In genomic region chr12:104682790-104683279, GRCh38 we compare ENCODE assay signal across 8 cellular contexts.
DNase-seq lines count a peak whose midpoint lies in the region; ATAC-seq lines count a peak whose summit lies in the region.

No MANE protein-coding gene starts in this region.

- H3K36me3 Mint-ChIP-seq in activated CD4-positive, alpha-beta memory T cell treated with anti-CD3 and anti-CD28 coated beads, Interleukin-2, amount 10 ng/mL, durations not matched to agents 7 days and 5 days (ENCODE audit: low read depth) = peaks cover 45% of the 10 kb centered on the region

- H3K27ac Mint-ChIP-seq in activated CD4-positive, alpha-beta memory T cell treated with anti-CD3 and anti-CD28 coated beads, Interleukin-2, amount 10 ng/mL, durations not matched to agents 7 days and 5 days = peak overlapping the region; percentile 85

- H3K9me3 ChIP-seq in muscle layer of duodenum (ENCODE audit: control insufficient read depth in 1 of 2, low read length in 2 of 2) = no peaks in the 10 kb centered on the region

- no peaks in the 10 kb centered on the region for H3K27me3 ChIP-seq in muscle layer of duodenum (ENCODE audit: low read depth, low read length)

- POLR2A ChIA-PET in activated CD4-positive, alpha-beta memory T cell treated with anti-CD3 and anti-CD28 coated beads, Interleukin-2, amount 10 ng/mL, durations not matched to agents 7 days and 5 days (lab: Charles Lee) = interaction anchor here (1.2 to 1.8 kb wide), 5 partner anchors 9 to 216 kb away, joined by 3 to 4 read pairs (median 3); no protein-coding TSS in a partner anchor

- CTCF ChIA-PET in activated CD4-positive, alpha-beta memory T cell treated with anti-CD3 and anti-CD28 coated beads, Interleukin-2, amount 10 ng/mL, durations not matched to agents 7 days and 5 days (lab: Charles Lee) = no interaction called here

- peaks cover 90% of the 10 kb centered on the region for H3K4me1 Mint-ChIP-seq in activated CD4-positive, alpha-beta memory T cell treated with anti-CD3 and anti-CD28 coated beads, Interleukin-2, amount 10 ng/mL, durations not matched to agents 7 days and 5 days

- ATAC-seq in GM18511 (IDR thresholded peaks at IDR 0.05; ENCODE audit: unreplicated experiment) (peak; percentile 75), HG03354 (IDR thresholded peaks at IDR 0.05; ENCODE audit: poor library complexity, severe bottlenecking, unreplicated experiment) (peak; percentile 67)

- no peaks in the 10 kb centered on the region for H3K36me3 ChIP-seq in muscle layer of duodenum (ENCODE audit: control insufficient read depth in 1 of 2, insufficient read depth in 2 of 2, low read length in 2 of 2)

- peak; percentile 84 for DNase-seq in activated CD4-positive, alpha-beta memory T cell treated with anti-CD3 and anti-CD28 coated beads, Interleukin-2, amount 10 ng/mL, durations not matched to agents 7 days and 5 days
- DNase-seq in NCI-H446 treated with DMSO at 0.1 percent for 48 hours (lab: John Stamatoyannopoulos, UW) = no peak
- DNase-seq in substantia nigra (lab: John Stamatoyannopoulos, UW) = no peak
- DNase-seq in DMS79 treated with DMSO at 0.1 percent for 48 hours (lab: John Stamatoyannopoulos, UW) = no peak
- no peak for DNase-seq in DMS153 (lab: John Stamatoyannopoulos, UW)

- H3K4me3 ChIP-seq in muscle layer of duodenum (ENCODE audit: low read depth in 1 of 2, low read length in 2 of 2) = no peak overlapping the region

- H3K4me1 ChIP-seq in muscle layer of duodenum (ENCODE audit: control insufficient read depth in 1 of 2, insufficient read depth in 2 of 2, low read length in 2 of 2) = peaks cover 10 to 26% of the 10 kb centered on the region in 2 donors

- H3K27me3 Mint-ChIP-seq in activated CD4-positive, alpha-beta memory T cell treated with anti-CD3 and anti-CD28 coated beads, Interleukin-2, amount 10 ng/mL, durations not matched to agents 7 days and 5 days = no peaks in the 10 kb centered on the region

- peak overlapping the region; percentile 73 for H3K4me3 Mint-ChIP-seq in activated CD4-positive, alpha-beta memory T cell treated with anti-CD3 and anti-CD28 coated beads, Interleukin-2, amount 10 ng/mL, durations not matched to agents 7 days and 5 days

- H3K27ac ChIP-seq in muscle layer of duodenum (ENCODE audit: low read length) (peak overlapping the region; percentile 28), substantia nigra (ENCODE audit: low read depth, low read length, poor library complexity, severe bottlenecking) (no peak overlapping the region)

- H3K9me3 Mint-ChIP-seq in activated CD4-positive, alpha-beta memory T cell treated with anti-CD3 and anti-CD28 coated beads, Interleukin-2, amount 10 ng/mL, durations not matched to agents 7 days and 5 days = peaks cover 4% of the 10 kb centered on the region
